ENCODE assay signal across 20 cellular contexts in the genomic region with DNA sequence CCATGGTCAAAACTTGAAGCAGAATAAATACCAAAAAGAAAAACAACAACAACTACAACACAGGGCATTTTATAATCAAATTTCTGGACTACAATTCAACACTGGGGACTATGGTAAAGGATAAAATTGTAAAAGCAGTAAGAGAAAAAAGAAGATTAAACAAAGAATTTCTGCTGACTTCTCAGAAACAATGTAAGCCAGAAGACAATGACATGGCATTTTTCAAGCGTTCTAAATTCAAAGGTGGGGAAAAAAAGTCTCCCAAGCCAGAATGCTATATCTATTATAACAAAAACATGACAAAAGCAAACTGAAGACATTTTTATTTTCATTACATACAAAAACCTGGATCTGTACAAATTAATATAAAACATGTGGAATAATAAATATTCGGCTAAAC.
DNase-seq lines count a peak whose midpoint lies in the region; ATAC-seq, FAIRE-seq and TF ChIP-seq lines count a peak whose summit lies in the region.
"Had no signal": no experiment of that assay in that cellular context is flagged by ENCODE, and none has a peak within 500 bp of the region (broad histone marks: within the 10 kb centered on the region; RNA-seq: fewer than 3 reads in every experiment).

No MANE protein-coding gene starts in this region.

- H4K20me1 ChIP-seq in IMR-90 (ENCODE audit: insufficient read depth, low read length), result no peaks in the 10 kb centered on the region
- H4K20me1 ChIP-seq in H1 (replicated peaks in 1 of 2; ENCODE audit: control insufficient read depth in 1 of 2, insufficient read depth in 2 of 2, low read length in 2 of 2), result no peaks in the 10 kb centered on the region
- H4K20me1 ChIP-seq: BLaER1 treated with 17β-estradiol and CSF1 and Interleukin-3, amounts not matched to agents 10 nM and 100 nM had no signal

- H3K79me2 ChIP-seq in H1 (ENCODE audit: control insufficient read depth in 1 of 2, insufficient read depth in 2 of 2, low read length in 2 of 2), result no peaks in the 10 kb centered on the region

- H2BK15ac ChIP-seq in IMR-90 (ENCODE audit: low read depth, low read length), result no peak overlapping the region
- H2BK15ac ChIP-seq in H1 (ENCODE audit: low read length), result no peak overlapping the region

- H3K4me3 ChIP-seq in A549, result no peak overlapping the region
- H3K4me3 ChIP-seq in IMR-90 (ENCODE audit: insufficient read depth, low read depth, low read length), result no peak overlapping the region
- H3K4me3 ChIP-seq in H1 (ENCODE audit: extremely low read depth in 1 of 4, insufficient read depth in 2 of 4, low read depth in 3 of 4, low read length in 4 of 4), result no peak overlapping the region
- no peak overlapping the region for H3K4me3 ChIP-seq in lower lobe of right lung
- H3K4me3 ChIP-seq: BLaER1 treated with 17β-estradiol and CSF1 and Interleukin-3, amounts not matched to agents 10 nM and 100 nM had no signal

- H3K4me1 ChIP-seq in A549, result no peaks in the 10 kb centered on the region
- H3K4me1 ChIP-seq in IMR-90 (ENCODE audit: control insufficient read depth, insufficient read depth, low read length), result no peaks in the 10 kb centered on the region
- no peaks in the 10 kb centered on the region for H3K4me1 ChIP-seq in H1 (replicated peaks in 1 of 4; ENCODE audit: control insufficient read depth in 3 of 4, insufficient read depth in 4 of 4, low read length in 3 of 4)
- no peaks in the 10 kb centered on the region for H3K4me1 ChIP-seq in lower lobe of right lung
- H3K4me1 ChIP-seq: BLaER1 treated with 17β-estradiol and CSF1 and Interleukin-3, amounts not matched to agents 10 nM and 100 nM; Caco-2 had no signal

- TF ChIP-seq EP300 in A549 (IDR thresholded peaks at IDR 0.05) (no peak), H1 (IDR thresholded peaks at IDR 0.05; ENCODE audit: borderline replicate concordance in 1 of 2, low read depth in 2 of 2, low read length in 2 of 2) (no peak)

- H3K4ac ChIP-seq in IMR-90 (ENCODE audit: low read depth, low read length), result no peak overlapping the region
- H3K4ac ChIP-seq in H1 (replicated peaks; ENCODE audit: insufficient read length, low read depth, low read length), result no peak overlapping the region

- H2AK9ac ChIP-seq in IMR-90 (replicated peaks; ENCODE audit: low read depth, low read length, poor library complexity), result no peak overlapping the region

- H4K8ac ChIP-seq in IMR-90 (ENCODE audit: low read depth in 2 of 2, low read length in 2 of 2), result no peak overlapping the region
- no peak overlapping the region for H4K8ac ChIP-seq in H1 (ENCODE audit: extremely low read depth, insufficient read depth, low read length)

- H3K4me2 ChIP-seq in A549 (no peak overlapping the region), IMR-90 (ENCODE audit: low read depth, low read length) (no peak overlapping the region), H1 (ENCODE audit: insufficient read depth in 1 of 2, low read depth in 2 of 2, low read length in 2 of 2) (no peak overlapping the region)
- H3K4me2 ChIP-seq: BLaER1 treated with 17β-estradiol and CSF1 and Interleukin-3, amounts not matched to agents 10 nM and 100 nM had no signal

- no peaks in the 10 kb centered on the region for H3K9me3 ChIP-seq in A549
- peaks cover 17% of the 10 kb centered on the region for H3K9me3 ChIP-seq in IMR-90 (ENCODE audit: control insufficient read depth, insufficient read depth, low read length)
- H3K9me3 ChIP-seq in H1 (ENCODE audit: insufficient read depth in 2 of 2, low read depth in 1 of 2, low read length in 1 of 2), result peaks cover 3 to 8% of the 10 kb centered on the region in 2 experiments; a peak in 1 of 4 replicates
- H3K9me3 ChIP-seq in lower lobe of right lung, result peaks cover 7% of the 10 kb centered on the region
- H3K9me3 ChIP-seq: Caco-2 had no signal

- H2AFZ ChIP-seq in IMR-90 (replicated peaks; ENCODE audit: low read length, poor library complexity) (no peak overlapping the region), H1 (ENCODE audit: low read length) (no peak overlapping the region)

- no peaks in the 10 kb centered on the region for H3K36me3 ChIP-seq in IMR-90 (ENCODE audit: control insufficient read depth, insufficient read depth, low read length)
- H3K36me3 ChIP-seq in H1 (ENCODE audit: control insufficient read depth in 2 of 4, insufficient read depth in 4 of 4, low read length in 3 of 4), result no peaks in the 10 kb centered on the region
- no peaks in the 10 kb centered on the region for H3K36me3 ChIP-seq in lower lobe of right lung

- H3K9me1 ChIP-seq in IMR-90 (ENCODE audit: insufficient read depth, low read length), result no peaks in the 10 kb centered on the region

- no peak overlapping the region for H3K18ac ChIP-seq in IMR-90 (ENCODE audit: low read depth, low read length)
- H3K18ac ChIP-seq in H1 (ENCODE audit: extremely low read depth, low read length), result no peak overlapping the region

- POLR2A ChIA-PET in A549 (lab: Yijun Ruan, JAX), result no interaction called here
- POLR2A ChIA-PET in IMR-90 (lab: Charles Lee; ENCODE audit: unreplicated experiment), result no interaction called here
- POLR2A ChIA-PET in H1 (lab: Charles Lee; ENCODE audit: partially characterized antibody), result no interaction called here

- H2BK20ac ChIP-seq in IMR-90 (ENCODE audit: low read depth, low read length), result no peak overlapping the region
- no peak overlapping the region for H2BK20ac ChIP-seq in H1 (ENCODE audit: low read length)

- CTCF ChIA-PET in A549 (lab: Yijun Ruan, JAX) (no interaction called here), IMR-90 (lab: Yijun Ruan, JAX) (no interaction called here), H1 (lab: Charles Lee; ENCODE audit: partially characterized antibody) (no interaction called here)

- no TSS peak for BruUV-seq in IMR-90 (replicated peaks; lab: Mats Ljungman, UMichigan)

- dilution Hi-C loops in IMR-90 (cut with HindIII; ENCODE audit: low sequenced_read_pairs, unreplicated experiment), result no loop called here

- H3K14ac ChIP-seq in IMR-90 (replicated peaks; ENCODE audit: low read depth, low read length), result no peak overlapping the region
- H3K14ac ChIP-seq in H1 (ENCODE audit: insufficient read length), result no peak overlapping the region

- H4K5ac ChIP-seq in IMR-90 (ENCODE audit: low read depth, low read length), result no peak overlapping the region
- H4K5ac ChIP-seq in H1 (ENCODE audit: insufficient read length, low read depth, low read length), result no peak overlapping the region

- H3K9ac ChIP-seq in IMR-90 (ENCODE audit: low read depth, low read length) (no peak overlapping the region), H1 (replicated peaks in 1 of 4; ENCODE audit: extremely low read depth in 1 of 4, low read depth in 3 of 4, low read length in 3 of 4) (no peak overlapping the region)
- H3K9ac ChIP-seq: BLaER1 treated with 17β-estradiol and CSF1 and Interleukin-3, amounts not matched to agents 10 nM and 100 nM had no signal

- no peak for FAIRE-seq in A549 (lab: Jason Lieb, UNC)
- FAIRE-seq in H1 (lab: Jason Lieb, UNC), result no peak
- FAIRE-seq: A204.1, D721Med, G401.6, GM12891, GM19239 had no signal

- in situ Hi-C loops in IMR-90 (cut with MboI; ENCODE audit: low sequenced_read_pairs), result no loop called here

- H3K27me3 ChIP-seq in IMR-90 (ENCODE audit: control insufficient read depth, insufficient read depth, low read length) (no peaks in the 10 kb centered on the region), H1 (replicated peaks in 1 of 4; ENCODE audit: control insufficient read depth in 3 of 4, extremely low read depth in 1 of 4, insufficient read depth in 3 of 4, low read length in 3 of 4) (no peaks in the 10 kb centered on the region), lower lobe of right lung (ENCODE audit: low read depth) (no peaks in the 10 kb centered on the region)
- H3K27me3 ChIP-seq: BLaER1 treated with 17β-estradiol and CSF1 and Interleukin-3, amounts not matched to agents 10 nM and 100 nM had no signal

- no peak for TF ChIP-seq RAD21 in A549 (conservative IDR thresholded peaks at IDR 0.05 in 1 of 2, IDR thresholded peaks at IDR 0.05 in 1 of 2)
- no peak for TF ChIP-seq RAD21 in IMR-90 (IDR thresholded peaks at IDR 0.05; ENCODE audit: low read length)
- no peak for TF ChIP-seq RAD21 in H1 (IDR thresholded peaks at IDR 0.05 in 1 of 2, conservative IDR thresholded peaks at IDR 0.05 in 1 of 2; ENCODE audit: low read depth in 2 of 2, low read length in 2 of 2)

- H2BK5ac ChIP-seq in IMR-90 (ENCODE audit: low read depth, low read length, poor library complexity, severe bottlenecking) (no peak overlapping the region), H1 (ENCODE audit: low read depth, low read length) (no peak overlapping the region)

- no peak overlapping the region for H2BK12ac ChIP-seq in H1 (ENCODE audit: low read depth, low read length)

- H3K23ac ChIP-seq in IMR-90 (ENCODE audit: low read depth, low read length), result no peak overlapping the region
- H3K23ac ChIP-seq in H1 (ENCODE audit: insufficient read length), result no peak overlapping the region

- intact Hi-C loops in IMR-90 (cut with micrococcal nuclease), result loop anchor here (5.0 kb wide), 1 partner anchor 48 kb away; no protein-coding TSS in a partner anchor
- intact Hi-C loops in lower lobe of right lung (cut with DNase I), result no loop called here

- TF ChIP-seq CTCF in A549 (IDR thresholded peaks at IDR 0.05) (no peak), IMR-90 (conservative IDR thresholded peaks at IDR 0.05; ENCODE audit: low read depth, low read length) (no peak), H1 (IDR thresholded peaks at IDR 0.05; ENCODE audit: control extremely low read depth in 1 of 3, insufficient read depth in 1 of 3, low read depth in 1 of 3, low read length in 3 of 3) (no peak), lower lobe of right lung (IDR thresholded peaks at IDR 0.05) (no peak)

- H4K91ac ChIP-seq in IMR-90 (ENCODE audit: insufficient read depth, low read depth, low read length) (no peak overlapping the region), H1 (replicated peaks; ENCODE audit: insufficient read length, low read length) (no peak overlapping the region)

- H3K27ac ChIP-seq in A549 (no peak overlapping the region), IMR-90 (ENCODE audit: insufficient read depth, low read length) (no peak overlapping the region), H1 (ENCODE audit: low read depth, low read length) (no peak overlapping the region), lower lobe of right lung (no peak overlapping the region)
- H3K27ac ChIP-seq: BLaER1 treated with 17β-estradiol and CSF1 and Interleukin-3, amounts not matched to agents 10 nM and 100 nM; C4-2B had no signal

- TF ChIP-seq POLR2A in A549 (IDR thresholded peaks at IDR 0.05; ENCODE audit: low read length) (no peak), IMR-90 (IDR thresholded peaks at IDR 0.05; ENCODE audit: low read depth, low read length) (no peak), H1 (IDR thresholded peaks at IDR 0.05; ENCODE audit: control extremely low read depth in 1 of 2, low read depth in 2 of 2, low read length in 2 of 2) (no peak)

- no peak for ATAC-seq in A549
- no peak for ATAC-seq in IMR-90 (ENCODE audit: low read depth)
- no peak for ATAC-seq in lower lobe of right lung
- ATAC-seq: CD8-positive, alpha-beta T cell had no signal

- H2AK5ac ChIP-seq in IMR-90 (ENCODE audit: low read depth, low read length) (no peak overlapping the region), H1 (ENCODE audit: low read depth, low read length) (no peak overlapping the region)

- 7% methylated on average over 2 of the region's 2 CpGs for WGBS in A549 (ENCODE audit: missing lambda C conversion rate)
- no CpG with 5 or more reads among the region's 2 CpGs for WGBS in IMR-90 (ENCODE audit: extremely low coverage in 2 of 2, insufficient read length in 1 of 2), 2 experiments
- WGBS in H1 (ENCODE audit: extremely low coverage in 1 of 2, insufficient coverage in 1 of 2, insufficient read length in 1 of 2, insufficient replicate concordance in 2 of 2, low coverage in 1 of 2, low lambda C conversion rate in 2 of 2, missing lambda C conversion rate in 1 of 2), 2 experiments, result 88% methylated on average over 2 of the region's 2 CpGs; no CpG with 5 or more reads in 1 of the 2 experiments

- no peaks in the 10 kb centered on the region for H3K79me1 ChIP-seq in IMR-90 (ENCODE audit: low read depth in 1 of 2, low read length in 2 of 2)
- H3K79me1 ChIP-seq in H1 (ENCODE audit: low read depth, low read length), result no peaks in the 10 kb centered on the region

- no peaks in the 10 kb centered on the region for H3K23me2 ChIP-seq in H1 (ENCODE audit: low read depth, low read length)

- H3K56ac ChIP-seq in IMR-90 (ENCODE audit: extremely low read depth, insufficient read depth, low read length) (no peak overlapping the region), H1 (replicated peaks; ENCODE audit: insufficient read length, low read depth, low read length) (no peak overlapping the region)

- H2BK120ac ChIP-seq in IMR-90 (ENCODE audit: low read depth, low read length), result no peak overlapping the region
- no peak overlapping the region for H2BK120ac ChIP-seq in H1 (replicated peaks; ENCODE audit: low read depth, low read length)

- DNase-seq in A549 (ENCODE audit: low read depth in 1 of 2, low spot score in 1 of 2) (no peak), IMR-90 (no peak), H1 (ENCODE audit: low read depth in 1 of 2, low spot score in 2 of 2) (no peak), lower lobe of right lung (no peak), NK-92 (lab: John Stamatoyannopoulos, UW; ENCODE audit: unreplicated experiment) (no peak)
- DNase-seq: 8988T; AML-193; Caco-2; Calu3; CD4-positive, alpha-beta T cell; CD8-positive, alpha-beta T cell; DMS79 treated with DMSO at 0.1 percent for 48 hours; GF-D8 had no signal
